ENCODE assay signal across 9 cellular contexts in the genomic region with DNA sequence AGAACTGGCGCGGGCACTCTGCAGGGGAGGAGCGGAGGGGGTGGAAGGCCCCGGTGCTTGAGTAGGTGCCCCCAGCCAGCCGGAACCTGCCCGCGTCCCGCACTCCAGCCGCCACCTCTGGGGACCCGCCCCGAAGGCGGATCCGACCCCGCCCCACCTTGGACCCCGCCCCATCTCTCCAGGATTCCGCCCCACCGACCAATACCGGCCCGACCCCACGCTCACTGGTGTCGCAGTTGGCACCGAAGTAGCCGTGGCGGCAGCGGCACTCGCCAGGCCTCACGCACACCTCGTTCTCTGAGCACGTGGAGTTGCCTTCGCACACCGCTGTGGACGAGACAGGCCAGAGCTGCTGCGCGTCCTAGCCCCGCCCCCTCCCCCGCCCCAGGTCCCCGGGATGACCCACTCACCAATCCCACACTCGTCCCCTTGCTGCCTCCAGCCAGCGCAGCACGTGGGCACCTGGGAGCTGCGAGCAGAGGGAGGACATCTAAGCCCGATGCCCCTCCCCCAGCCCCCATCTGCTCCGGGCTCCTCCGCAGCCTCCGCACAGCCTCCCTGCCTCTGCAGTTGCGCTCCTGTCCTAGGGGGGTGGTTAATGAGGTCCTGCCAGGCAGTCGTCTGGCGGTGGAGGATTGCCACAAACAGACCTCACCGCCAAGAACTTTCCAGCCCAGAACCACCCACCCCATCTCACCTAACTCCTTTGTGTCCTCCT. TPM values are rescaled to one million over a fixed set of nuclear protein-coding genes. Genes with fewer than 3 reads are reported as not detected.
DNase-seq lines count a peak whose midpoint lies in the region; ATAC-seq and TF ChIP-seq lines count a peak whose summit lies in the region.
"Had no signal": no experiment of that assay in that cellular context is flagged by ENCODE, and none has a peak within 500 bp of the region (broad histone marks: within the 10 kb centered on the region; RNA-seq: fewer than 3 reads in every experiment).

No MANE protein-coding gene starts in this region.

- no peak overlapping the region for H3K9ac ChIP-seq in smooth muscle cell (ENCODE audit: low read depth)

- no peak for TF ChIP-seq CTCF in GM20000 (IDR thresholded peaks at IDR 0.05; ENCODE audit: extremely low read depth, missing control alignments)
- no peak for TF ChIP-seq CTCF in VCaP (conservative IDR thresholded peaks at IDR 0.05)
- no peak for TF ChIP-seq CTCF in smooth muscle cell (IDR thresholded peaks at IDR 0.05; ENCODE audit: borderline replicate concordance, insufficient read depth, poor library complexity, severe bottlenecking)

- H3K27ac ChIP-seq in VCaP, result peak overlapping the region; percentile 72
- no peak overlapping the region for H3K27ac ChIP-seq in smooth muscle cell (ENCODE audit: low read depth)
- H3K27ac ChIP-seq: pancreas had no signal

- no peak overlapping the region for H2AFZ ChIP-seq in smooth muscle cell (ENCODE audit: low read depth)

- peaks cover 43% of the 10 kb centered on the region for H3K79me2 ChIP-seq in smooth muscle cell (ENCODE audit: low read depth)

- no peak for ATAC-seq in GM21529 (IDR thresholded peaks at IDR 0.05; ENCODE audit: unreplicated experiment)

- no peaks in the 10 kb centered on the region for H3K9me3 ChIP-seq in iPS-18c (ENCODE audit: control insufficient read depth, insufficient read depth, low read length)
- H3K9me3 ChIP-seq in smooth muscle cell (replicated peaks; ENCODE audit: low read depth), result no peaks in the 10 kb centered on the region
- H3K9me3 ChIP-seq: pancreas had no signal

- H3K4me2 ChIP-seq in smooth muscle cell, result peak overlapping the region; percentile 81

- H3K36me3 ChIP-seq in smooth muscle cell (ENCODE audit: low read depth), result no peaks in the 10 kb centered on the region
- H3K36me3 ChIP-seq: pancreas had no signal

- peaks cover 4% of the 10 kb centered on the region for H3F3A ChIP-seq in smooth muscle cell (ENCODE audit: low read depth)

- H4K20me1 ChIP-seq in smooth muscle cell (ENCODE audit: low read depth), result peaks cover 91% of the 10 kb centered on the region

- 40% methylated on average over 20 of the region's 49 CpGs for WGBS in smooth muscle cell (ENCODE audit: low lambda C conversion rate)

- peaks cover 8% of the 10 kb centered on the region for H3K4me1 ChIP-seq in smooth muscle cell (ENCODE audit: low read depth)

- H3K4me3 ChIP-seq in iPS-18c (ENCODE audit: insufficient read depth, low read depth, low read length), result peak overlapping the region; percentile 50
- peak overlapping the region; percentile 22 for H3K4me3 ChIP-seq in smooth muscle cell

- no peaks in the 10 kb centered on the region for H3K27me3 ChIP-seq in smooth muscle cell (ENCODE audit: low read depth)

- DNase-seq in GM20000 (ENCODE audit: low spot score), result peak; percentile 49
- DNase-seq in smooth muscle cell (lab: John Stamatoyannopoulos, UW; ENCODE audit: unreplicated experiment), result no peak
- no peak for DNase-seq in CD1c-positive myeloid dendritic cell (ENCODE audit: extremely low spot score)
- no peak for DNase-seq in T-helper 9 cell
- DNase-seq: foreskin melanocyte had no signal

RNA-seq across cellular contexts. Expression of a gene that starts 5.9 kb away (rescaled TPM):
- 30.9 and 32.8 TPM in 2 replicates for total RNA-seq in smooth muscle cell
- polyA plus RNA-seq in smooth muscle cell, result 70.9 and 89.8 TPM in 2 replicates

RNA-seq across cellular contexts. Expression of a gene that starts 37.7 kb away (rescaled TPM):
- 11.8 and 12.5 TPM in 2 replicates for total RNA-seq in smooth muscle cell
- polyA plus RNA-seq in smooth muscle cell, result 12.1 and 14.3 TPM in 2 replicates
